Comparison of ENCODE assay signal across 17 cellular contexts in the genomic region with DNA sequence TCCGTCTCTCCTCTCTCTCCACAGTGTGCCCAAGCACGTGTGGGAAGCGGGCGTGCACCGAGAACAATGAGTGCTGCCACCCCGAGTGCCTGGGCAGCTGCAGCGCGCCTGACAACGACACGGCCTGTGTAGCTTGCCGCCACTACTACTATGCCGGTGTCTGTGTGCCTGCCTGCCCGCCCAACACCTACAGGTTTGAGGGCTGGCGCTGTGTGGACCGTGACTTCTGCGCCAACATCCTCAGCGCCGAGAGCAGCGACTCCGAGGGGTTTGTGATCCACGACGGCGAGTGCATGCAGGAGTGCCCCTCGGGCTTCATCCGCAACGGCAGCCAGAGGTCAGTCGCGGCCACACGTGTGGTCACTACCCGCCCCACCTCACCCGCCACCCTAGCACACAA.
DNase-seq lines count a peak whose midpoint lies in the region; ATAC-seq, FAIRE-seq and TF ChIP-seq lines count a peak whose summit lies in the region.
"Had no signal": no experiment of that assay in that cellular context is flagged by ENCODE, and none has a peak within 500 bp of the region (broad histone marks: within the 10 kb centered on the region; RNA-seq: fewer than 3 reads in every experiment).

No MANE protein-coding gene starts in this region.

- H3K27me3 ChIP-seq in H9 (ENCODE audit: insufficient read depth, low read length) (no peaks in the 10 kb centered on the region), astrocyte (ENCODE audit: insufficient read depth, low read length) (no peaks in the 10 kb centered on the region), HepG2 (ENCODE audit: control insufficient read depth in 1 of 2, insufficient read depth in 2 of 2, low read length in 2 of 2) (no peaks in the 10 kb centered on the region), upper lobe of right lung (no peaks in the 10 kb centered on the region)

- H3K36me3 Mint-ChIP-seq in H9 (ENCODE audit: insufficient read depth in 1 of 3, low read depth in 3 of 3) (peaks cover 6 to 20% (median 19%) of the 10 kb centered on the region in 3 experiments; a peak in 6 of 7 replicates), astrocyte (ENCODE audit: low read depth, unreplicated experiment) (peaks cover 21% of the 10 kb centered on the region)

- H3K79me2 ChIP-seq in H9 (ENCODE audit: insufficient read depth, low read length) (peaks cover 7% of the 10 kb centered on the region; the same call in 1 of the 2 replicates), astrocyte (ENCODE audit: insufficient read depth, low read length) (peaks cover 75% of the 10 kb centered on the region), HepG2 (ENCODE audit: insufficient read depth, low read length) (peaks cover 10% of the 10 kb centered on the region)

- no peak overlapping the region for H3K18ac ChIP-seq in H9 (ENCODE audit: insufficient read length, low read depth, low read length)

- peaks cover 5% of the 10 kb centered on the region for H3K79me1 ChIP-seq in H9 (ENCODE audit: insufficient read depth, low read depth, low read length, poor library complexity, severe bottlenecking)

- H3K9me3 Mint-ChIP-seq in H9 (no peaks in the 10 kb centered on the region), astrocyte (ENCODE audit: unreplicated experiment) (no peaks in the 10 kb centered on the region)
- H3K9me3 Mint-ChIP-seq: CD8-positive, alpha-beta T cell had no signal

- H3K36me3 ChIP-seq in astrocyte (ENCODE audit: insufficient read depth, low read length) (peaks cover 3% of the 10 kb centered on the region), HepG2 (replicated peaks in 1 of 2; ENCODE audit: control insufficient read depth in 1 of 2, insufficient read depth in 2 of 2, low read length in 2 of 2) (peaks cover 4 to 34% of the 10 kb centered on the region in 2 experiments; a peak in 4 of 5 replicates), upper lobe of right lung (no peaks in the 10 kb centered on the region)

- no peak overlapping the region for H2AK5ac ChIP-seq in H9 (ENCODE audit: insufficient read length, low read length)

- TF ChIP-seq EP300 in HepG2 (IDR thresholded peaks at IDR 0.05; ENCODE audit: low read depth in 2 of 2, low read length in 2 of 2) (no peak), HepG2 (CRISPR knock-in tag; IDR thresholded peaks at IDR 0.05; ENCODE audit: borderline replicate concordance) (no peak)

- no peak overlapping the region for H2BK120ac ChIP-seq in H9 (ENCODE audit: low read depth, low read length, poor library complexity, severe bottlenecking)

- H3K4me3 Mint-ChIP-seq in H9 = no peak overlapping the region
- peak overlapping the region; percentile 79 for H3K4me3 Mint-ChIP-seq in astrocyte (ENCODE audit: unreplicated experiment)
- H3K4me3 Mint-ChIP-seq: CD8-positive, alpha-beta T cell had no signal

- H4K5ac ChIP-seq in H9 (ENCODE audit: insufficient read length, low read depth, low read length) = no peak overlapping the region

- H4K91ac ChIP-seq in H9 (ENCODE audit: insufficient read length, low read depth, low read length) = no peak overlapping the region

- H2BK15ac ChIP-seq in H9 (ENCODE audit: low read depth, low read length) = no peak overlapping the region

- H3K4me2 ChIP-seq in H9 (ENCODE audit: insufficient read depth, insufficient read length, low read length) = no peak overlapping the region
- peak overlapping the region; percentile 62 for H3K4me2 ChIP-seq in astrocyte (ENCODE audit: low read length)
- H3K4me2 ChIP-seq in HepG2 (ENCODE audit: low read depth, low read length) = no peak overlapping the region

- TF ChIP-seq CTCF in H9 (conservative IDR thresholded peaks at IDR 0.05) = no peak
- no peak for TF ChIP-seq CTCF in astrocyte (IDR thresholded peaks at IDR 0.05; ENCODE audit: insufficient read depth, low read depth, low read length)
- no peak for TF ChIP-seq CTCF in HepG2 (CRISPR knock-in tag; IDR thresholded peaks at IDR 0.05)
- TF ChIP-seq CTCF in upper lobe of right lung (IDR thresholded peaks at IDR 0.05) = no peak

- no peaks in the 10 kb centered on the region for H3K9me3 ChIP-seq in H9 (ENCODE audit: control insufficient read depth, low read depth, low read length)
- no peaks in the 10 kb centered on the region for H3K9me3 ChIP-seq in astrocyte (ENCODE audit: insufficient read depth, low read depth, low read length)
- H3K9me3 ChIP-seq in HepG2 (ENCODE audit: low read length) = no peaks in the 10 kb centered on the region
- no peaks in the 10 kb centered on the region for H3K9me3 ChIP-seq in upper lobe of right lung
- H3K9me3 ChIP-seq: SK-N-SH had no signal

- H2BK5ac ChIP-seq in H9 (ENCODE audit: insufficient read length, low read length) = no peak overlapping the region

- H3K56ac ChIP-seq in H9 (ENCODE audit: insufficient read length, low read depth, low read length) = no peak overlapping the region

- no peak for FAIRE-seq in astrocyte (lab: Jason Lieb, UNC)
- FAIRE-seq in HepG2 (lab: Jason Lieb, UNC) = no peak

- intact Hi-C loops in HepG2 (cut with micrococcal nuclease; ENCODE audit: unreplicated experiment) = no loop called here
- intact Hi-C loops in upper lobe of right lung (cut with DNase I) = no loop called here
- intact Hi-C loops in posterior vena cava (cut with DNase I) = no loop called here

- in situ Hi-C loops in HepG2 (cut with HindIII; ENCODE audit: extremely low pct_ligation_motif_present, low pct_unique_long_range_greater_than_20kb) = no loop called here

- CTCF ChIA-PET in HepG2 (lab: Yijun Ruan, JAX; ENCODE audit: low intra/inter-chr PET ratio, low total read pairs) = no interaction called here

- H3T11ph ChIP-seq in H9 (ENCODE audit: low read length) = no peak overlapping the region

- no peak overlapping the region; the same call in 1 of the 2 replicates for H3K14ac ChIP-seq in H9 (ENCODE audit: insufficient read depth, low read length)

- H3K4me1 ChIP-seq in H9 (ENCODE audit: insufficient read depth, low read length) (peaks cover 6% of the 10 kb centered on the region; the same call in 1 of the 2 replicates), astrocyte (ENCODE audit: insufficient read depth, low read length) (peaks cover 57% of the 10 kb centered on the region), HepG2 (ENCODE audit: insufficient read depth, low read length) (peaks cover 8% of the 10 kb centered on the region), upper lobe of right lung (no peaks in the 10 kb centered on the region)

- TF ChIP-seq POLR2A in HepG2 (IDR thresholded peaks at IDR 0.05; ENCODE audit: insufficient read depth in 1 of 2, low read depth in 2 of 2, low read length in 2 of 2) = no peak

- no CpG with 5 or more reads among the region's 31 CpGs for WGBS in H9 (ENCODE audit: extremely low coverage, insufficient read length, low lambda C conversion rate)
- 98% methylated on average over 11 of the region's 31 CpGs for WGBS in HepG2 (ENCODE audit: low lambda C conversion rate)

- H3K27ac Mint-ChIP-seq in H9 (peak overlapping the region in 2 of 3 experiments; percentile 16 to 80; a peak in 4 of 7 replicates), astrocyte (ENCODE audit: unreplicated experiment) (peak overlapping the region; percentile 100)
- H3K27ac Mint-ChIP-seq: CD8-positive, alpha-beta T cell had no signal

- BruUV-seq in HepG2 (replicated peaks; lab: Mats Ljungman, UMichigan) = no TSS peak

- no peak overlapping the region for H3K4ac ChIP-seq in H9 (ENCODE audit: low read depth, low read length)

- H3K23ac ChIP-seq in H9 (ENCODE audit: insufficient read length, low read depth, low read length) = no peak overlapping the region

- H3K4me1 Mint-ChIP-seq in H9 (peaks cover 24 to 39% of the 10 kb centered on the region in 2 experiments), astrocyte (ENCODE audit: low read depth, unreplicated experiment) (peaks cover 86% of the 10 kb centered on the region)

- no peak overlapping the region for H3K4me3 ChIP-seq in astrocyte (ENCODE audit: insufficient read depth, low read depth, low read length)
- no peak overlapping the region for H3K4me3 ChIP-seq in HepG2 (replicated peaks in 1 of 3; ENCODE audit: insufficient read depth in 1 of 3, low read depth in 2 of 3, low read length in 3 of 3)
- no peak overlapping the region for H3K4me3 ChIP-seq in upper lobe of right lung

- H4K8ac ChIP-seq in H9 (replicated peaks; ENCODE audit: insufficient read length, low read depth, low read length) = no peak overlapping the region

- H2BK12ac ChIP-seq in H9 (ENCODE audit: insufficient read length, low read depth, low read length) = no peak overlapping the region

- ATAC-seq in HepG2 (no peak), upper lobe of right lung (peak; percentile 7), GM21367 (IDR thresholded peaks at IDR 0.05; ENCODE audit: unreplicated experiment) (no peak)
- ATAC-seq: CD8-positive, alpha-beta T cell; Right ventricle myocardium inferior had no signal

- no peaks in the 10 kb centered on the region for H3K23me2 ChIP-seq in H9 (ENCODE audit: insufficient read length, low read depth, low read length, poor library complexity, severe bottlenecking)

- H4K20me1 ChIP-seq in H9 (ENCODE audit: control insufficient read depth, insufficient read depth, insufficient read length) (peaks cover 2% of the 10 kb centered on the region), astrocyte (ENCODE audit: insufficient read depth, low read length) (no peaks in the 10 kb centered on the region), HepG2 (ENCODE audit: insufficient read depth, low read length) (peaks cover 39% of the 10 kb centered on the region; the same call in 1 of the 2 replicates)

- H3K9ac ChIP-seq in H9 (ENCODE audit: extremely low read depth, insufficient read length, low read length) (no peak overlapping the region), astrocyte (ENCODE audit: low read length) (peak overlapping the region; percentile 83), HepG2 (ENCODE audit: insufficient read depth, low read depth, low read length) (no peak overlapping the region)

- TF ChIP-seq RAD21 in HepG2 (CRISPR knock-in tag; IDR thresholded peaks at IDR 0.05) = no peak

- DNase-seq in H9 = no peak
- DNase-seq in astrocyte (ENCODE audit: low read depth) = no peak
- DNase-seq in HepG2 (ENCODE audit: low spot score) = no peak
- no peak for DNase-seq in upper lobe of right lung
- no peak for DNase-seq in posterior vena cava (ENCODE audit: low spot score)
- DNase-seq in HUDEP-2 (lab: John Stamatoyannopoulos, UW; ENCODE audit: unreplicated experiment in 76 of 76) = no peak
- DNase-seq: CD8-positive, alpha-beta T cell; HCEC 1CT; KBM-7; NCI-H1048; NCI-H146; NCI-H226; NCI-H69; NK-92 treated with Interleukin-12 subunit alpha and Interleukin-12 subunit beta, amount 100 ng/mL, for 24 hours; SK-N-SH had no signal

- H3K27me3 Mint-ChIP-seq in H9 (ENCODE audit: low read depth) (no peaks in the 10 kb centered on the region), astrocyte (ENCODE audit: low read depth, unreplicated experiment) (no peaks in the 10 kb centered on the region)

- POLR2A ChIA-PET in HepG2 (lab: Yijun Ruan, JAX) = no interaction called here

- no peak overlapping the region for H2BK20ac ChIP-seq in H9 (ENCODE audit: low read depth, low read length, poor library complexity, severe bottlenecking)

- H2AFZ ChIP-seq in H9 (ENCODE audit: low read length) (no peak overlapping the region), astrocyte (ENCODE audit: low read depth, low read length) (no peak overlapping the region), HepG2 (ENCODE audit: low read length) (no peak overlapping the region)

- H3K27ac ChIP-seq in H9 (ENCODE audit: insufficient read length, low read depth, low read length) (no peak overlapping the region), astrocyte (ENCODE audit: low read depth, low read length) (peak overlapping the region; percentile 99), HepG2 (ENCODE audit: extremely low read length, insufficient read depth, low read length) (no peak overlapping the region), upper lobe of right lung (no peak overlapping the region)
